ENCODE assay signal across 13 cellular contexts in genomic region chr1:116785006-116785405, GRCh38. TPM values are rescaled to one million over a fixed set of nuclear protein-coding genes. Genes with fewer than 3 reads are reported as not detected.
"Had no signal": no experiment of that assay in that cellular context is flagged by ENCODE, and none has a peak within 500 bp of the region (broad histone marks: within the 10 kb centered on the region; RNA-seq: fewer than 3 reads in every experiment).

No MANE protein-coding gene starts in this region.

- FAIRE-seq: bronchial epithelial cell, endometrium had no signal

- H3K27ac Mint-ChIP-seq: activated CD4-positive, alpha-beta memory T cell treated with anti-CD3 and anti-CD28 coated beads for 36 hours had no signal

- H3K9me3 ChIP-seq: transverse colon had no signal

- H3K36me3 ChIP-seq: esophagus muscularis mucosa, transverse colon had no signal

- H3K4me1 ChIP-seq: esophagus muscularis mucosa, transverse colon had no signal

- H3K27me3 ChIP-seq: esophagus muscularis mucosa, transverse colon had no signal

- H3K4me2 ChIP-seq: smooth muscle cell had no signal

- H3K4me3 ChIP-seq: esophagus muscularis mucosa, smooth muscle cell, transverse colon had no signal

- H3K27me3 Mint-ChIP-seq: activated CD4-positive, alpha-beta memory T cell treated with anti-CD3 and anti-CD28 coated beads for 36 hours had no signal

- H3K27ac ChIP-seq: esophagus muscularis mucosa, transverse colon, VCaP had no signal

- DNase-seq: activated CD4-positive, alpha-beta memory T cell treated with anti-CD3 and anti-CD28 coated beads for 36 hours; activated naive CD4-positive, alpha-beta T cell; aorta; naive B cell; right cardiac atrium; transverse colon had no signal

- H3K4me3 Mint-ChIP-seq: activated CD4-positive, alpha-beta memory T cell treated with anti-CD3 and anti-CD28 coated beads for 36 hours; naive B cell had no signal

- H3K4me1 Mint-ChIP-seq: naive B cell had no signal

- ATAC-seq: right cardiac atrium had no signal

RNA-seq across cellular contexts. Expression of gene CD2, which starts 30.8 kb away (rescaled TPM):
- total RNA-seq: bronchial epithelial cell, fibroblast of villous mesenchyme, lung microvascular endothelial cell, smooth muscle cell had no signal
- polyA plus RNA-seq: smooth muscle cell had no signal
